Comparison of ENCODE assay signal across 8 cellular contexts in genomic region chr9:6758418-6759113, GRCh38. TPM values are rescaled to one million over a fixed set of nuclear protein-coding genes. Genes with fewer than 3 reads are reported as not detected.
DNase-seq lines count a peak whose midpoint lies in the region; ATAC-seq and TF ChIP-seq lines count a peak whose summit lies in the region.

No MANE protein-coding gene starts in this region.

- H3K27ac ChIP-seq in PC-3 (ENCODE audit: low read length) = peak overlapping the region; percentile 81
- peak overlapping the region; percentile 93 to 99 (median 98) for H3K27ac ChIP-seq in thyroid gland

- no peak for TF ChIP-seq CTCF in PC-3 (conservative IDR thresholded peaks at IDR 0.05; ENCODE audit: low read depth, low read length)
- peak in 1 of 6 experiments; percentile 13 for TF ChIP-seq CTCF in thyroid gland (IDR thresholded peaks at IDR 0.05)

- H3K36me3 ChIP-seq in PC-3 (ENCODE audit: low read depth, low read length) (no peaks in the 10 kb centered on the region), thyroid gland (no peaks in the 10 kb centered on the region)

- 0% methylated on average over 22 to 29 of the region's 52 CpGs for WGBS in thyroid gland, 2 donors

- H2AFZ ChIP-seq in PC-3 (ENCODE audit: low read length) = peak overlapping the region; percentile 74

- H3K4me1 ChIP-seq in PC-3 (ENCODE audit: insufficient read depth, low read length) (peaks cover 3% of the 10 kb centered on the region), thyroid gland (peaks cover 7 to 16% of the 10 kb centered on the region in 2 donors)

- H3K4me3 ChIP-seq in PC-3 (ENCODE audit: low read length) (peak overlapping the region; percentile 98), thyroid gland (replicated peaks in 1 of 3) (peak overlapping the region; percentile 90 to 98 (median 96))

- H3K9me3 ChIP-seq in PC-3 (ENCODE audit: low read length) (no peaks in the 10 kb centered on the region), thyroid gland (no peaks in the 10 kb centered on the region)

- peak in 1 of 2 donors; percentile 36 for TF ChIP-seq POLR2A in thyroid gland (IDR thresholded peaks at IDR 0.05)

- ATAC-seq in GM18511 (IDR thresholded peaks at IDR 0.05; ENCODE audit: unreplicated experiment) (peak; percentile 26), HG03045 (IDR thresholded peaks at IDR 0.05; ENCODE audit: unreplicated experiment) (peak; percentile 20), PC-3 (peak; percentile 25)

- H3F3A ChIP-seq in PC-3 (ENCODE audit: low read length, unreplicated experiment) = no peaks in the 10 kb centered on the region

- peak overlapping the region; percentile 71 for H3K9ac ChIP-seq in PC-3 (ENCODE audit: low read length)

- DNase-seq in AG08395 (ENCODE audit: low spot score) (peak; percentile 25), PC-3 (peak; percentile 8), activated gamma-delta T cell treated with Interleukin-2 at 50 U/mL for 16 hours (peak; percentile 46), germinal center (ENCODE audit: low spot score) (peak; percentile 53), occipital lobe (lab: John Stamatoyannopoulos, UW) (peak; percentile 48), thyroid gland (peak; percentile 59 to 61)

- H3K4me2 ChIP-seq in PC-3 (ENCODE audit: low read length) = peak overlapping the region; percentile 97

- intact Hi-C loops in PC-3 (cut with micrococcal nuclease) (no loop called here), thyroid gland (cut with DNase I) (loop anchor here (5.0 kb wide), 1 partner anchor 346 kb away; the partner anchor contains the start of gene UHRF2)

- POLR2A ChIA-PET in PC-3 (lab: Charles Lee; ENCODE audit: unreplicated experiment) = interaction anchor here (0.5 kb wide), 1 partner anchor 77 kb away, joined by 7 read pairs; no protein-coding TSS in a partner anchor

- H3K27me3 ChIP-seq in PC-3 (ENCODE audit: low read length) = no peaks in the 10 kb centered on the region
- H3K27me3 ChIP-seq in thyroid gland = no peaks in the 10 kb centered on the region

- 0 out of 2 replicates have a peak, but pooled peaks cover 3% of the 10 kb centered on the region for H4K20me1 ChIP-seq in PC-3 (ENCODE audit: low read length)

- H3K9me2 ChIP-seq in PC-3 (replicated peaks; ENCODE audit: low read length) = no peaks in the 10 kb centered on the region

- H3K79me2 ChIP-seq in PC-3 (ENCODE audit: low read length) = peaks cover 47% of the 10 kb centered on the region

- CTCF ChIA-PET in PC-3 (lab: Charles Lee) = no interaction called here

- no TSS peak for BruUV-seq in PC-3 (replicated peaks; lab: Mats Ljungman, UMichigan)

RNA-seq across cellular contexts. Expression of gene KDM4C, which starts 0.8 kb away (rescaled TPM):
- 24.4 and 27.0 TPM in 2 replicates for total RNA-seq in PC-3 (2014; rRNA removed)
- 57.4 TPM for total RNA-seq in occipital lobe
- 10 to 100 TPM; 52.1 to 83.6 (median 65.5) TPM for total RNA-seq in thyroid gland

Comparison
In these comparisons a context has a peak if more than half of its experiments do, and no peak if none do; other contexts are left out.
1. Peak in every context shown above with its lines: DNase-seq, ATAC-seq, H3K4me3 ChIP-seq and H3K27ac ChIP-seq.
2. DNase-seq: peak in every context shown above with its lines; median percentile 60 in thyroid gland; 53 in germinal center; 48 in occipital lobe; 46 in activated gamma-delta T cell treated with Interleukin-2 at 50 U/mL for 16 hours; 25 in AG08395; 8 in PC-3.